ENCODE assay signal across 1 cellular context in genomic region chr22:35383679-35384071, GRCh38.
A peak's percentile ranks its signal among the peaks of the same experiment; 100 is the strongest.
TF ChIP-seq lines count a peak whose summit lies in the region.

No MANE protein-coding gene starts in this region.

TF ChIP-seq in liver, 16 proteins besides CTCF, POLR2A, EP300 and RAD21 (continued from another document):
- TF ChIP-seq REST (IDR thresholded peaks at IDR 0.05) (peak; percentile 28), NR2F2 (IDR thresholded peaks at IDR 0.05) (no peak)
